ENCODE assay signal across 19 cellular contexts in genomic region chr4:120452006-120452405, GRCh38.
DNase-seq lines count a peak whose midpoint lies in the region; ATAC-seq, FAIRE-seq and TF ChIP-seq lines count a peak whose summit lies in the region.
"Had no signal": no experiment of that assay in that cellular context is flagged by ENCODE, and none has a peak within 500 bp of the region (broad histone marks: within the 10 kb centered on the region; RNA-seq: fewer than 3 reads in every experiment).

No MANE protein-coding gene starts in this region.

- TF ChIP-seq CTCF in AG10803 (conservative IDR thresholded peaks at IDR 0.05; ENCODE audit: low read length) (no peak), fibroblast of mammary gland (conservative IDR thresholded peaks at IDR 0.05; ENCODE audit: control insufficient read depth, insufficient read depth, low read depth, low read length) (no peak), osteoblast (IDR thresholded peaks at IDR 0.05; ENCODE audit: extremely low read depth, low read depth, low read length) (no peak), ascending aorta (IDR thresholded peaks at IDR 0.05) (no peak)

- H3K9ac ChIP-seq in adipocyte (ENCODE audit: low read length), result peak overlapping the region; percentile 62

- no peaks in the 10 kb centered on the region for H4K20me1 ChIP-seq in osteoblast (ENCODE audit: insufficient read depth, low read length)

- H2AFZ ChIP-seq in osteoblast (ENCODE audit: low read length), result no peak overlapping the region

- FAIRE-seq in urothelium cell line (lab: Jason Lieb, UNC), result no peak
- FAIRE-seq: GM12878 had no signal

- H3K36me3 ChIP-seq in adipocyte (ENCODE audit: control insufficient read depth, insufficient read depth, low read length, severe bottlenecking) (no peaks in the 10 kb centered on the region), osteoblast (ENCODE audit: insufficient read depth, low read length) (no peaks in the 10 kb centered on the region), ascending aorta (no peaks in the 10 kb centered on the region)
- H3K36me3 ChIP-seq: BE2C, HAP-1, Peyer's patch, SJCRH30 had no signal

- H3K9me3 ChIP-seq in adipocyte (ENCODE audit: control insufficient read depth, low read length), result no peaks in the 10 kb centered on the region
- H3K9me3 ChIP-seq in osteoblast (ENCODE audit: low read depth, low read length), result no peaks in the 10 kb centered on the region
- H3K9me3 ChIP-seq in ascending aorta, result no peaks in the 10 kb centered on the region
- H3K9me3 ChIP-seq: BE2C, HAP-1, Peyer's patch, SJCRH30 had no signal

- DNase-seq in AG10803 (ENCODE audit: low read depth) (peak; percentile 3), adipocyte (ENCODE audit: low read depth) (peak; percentile 62), fibroblast of mammary gland (ENCODE audit: low read depth) (peak; percentile 74), osteoblast (ENCODE audit: insufficient read length, low spot score, missing footprints) (no peak), ascending aorta (ENCODE audit: low spot score in 2 of 2) (no peak), urothelium cell line (ENCODE audit: low spot score) (no peak), activated gamma-delta T cell (lab: John Stamatoyannopoulos, UW) (no peak)
- DNase-seq: BE2C, DMS 273 treated with DMSO at 0.1 percent for 48 hours, DMS79 treated with DMSO at 0.1 percent for 48 hours, Karpas-422, NCI-H1417, NCI-H187, NCI-H526, Peyer's patch, SJCRH30 had no signal

- intact Hi-C loops in ascending aorta (cut with DNase I), result no loop called here

- no peaks in the 10 kb centered on the region for H3K79me2 ChIP-seq in osteoblast (ENCODE audit: insufficient read depth, low read length)

- no peak for ATAC-seq in HG02588 (IDR thresholded peaks at IDR 0.05; ENCODE audit: unreplicated experiment)
- ATAC-seq: GM12878 had no signal

- H3K27me3 ChIP-seq in adipocyte (replicated peaks; ENCODE audit: control insufficient read depth, insufficient read depth, low read length), result no peaks in the 10 kb centered on the region
- H3K27me3 ChIP-seq in osteoblast (ENCODE audit: insufficient read depth, low read length), result no peaks in the 10 kb centered on the region
- H3K27me3 ChIP-seq in ascending aorta, result no peaks in the 10 kb centered on the region
- H3K27me3 ChIP-seq: BE2C, Peyer's patch, SJCRH30 had no signal

- no peak overlapping the region for H3K27ac ChIP-seq in osteoblast (ENCODE audit: low read depth, low read length)
- no peak overlapping the region for H3K27ac ChIP-seq in ascending aorta
- H3K27ac ChIP-seq: Peyer's patch, SJCRH30 had no signal

- H3K4me1 ChIP-seq in adipocyte (ENCODE audit: control insufficient read depth, insufficient read depth, low read length) (peaks cover 30% of the 10 kb centered on the region), osteoblast (ENCODE audit: insufficient read depth, low read length) (peaks cover 30% of the 10 kb centered on the region), ascending aorta (no peaks in the 10 kb centered on the region)
- H3K4me1 ChIP-seq: BE2C, HAP-1, Peyer's patch had no signal

- no peak overlapping the region for H3K4me3 ChIP-seq in AG10803 (ENCODE audit: low read length)
- peak overlapping the region; percentile 15 for H3K4me3 ChIP-seq in adipocyte (ENCODE audit: low read length)
- H3K4me3 ChIP-seq in fibroblast of mammary gland (ENCODE audit: control insufficient read depth, low read depth, low read length), result no peak overlapping the region
- H3K4me3 ChIP-seq in osteoblast (ENCODE audit: insufficient read depth, low read length), result no peak overlapping the region
- no peak overlapping the region for H3K4me3 ChIP-seq in ascending aorta
- H3K4me3 ChIP-seq: GM12878, HAP-1, Peyer's patch, SJCRH30 had no signal

- peak overlapping the region; percentile 5 for H3K4me2 ChIP-seq in osteoblast (ENCODE audit: insufficient read depth, low read length)

Comparison
In these comparisons a context has a peak if more than half of its experiments do, and no peak if none do; other contexts are left out.
1. DNase-seq: peak in AG10803 (single experiment), adipocyte (single experiment) and fibroblast of mammary gland (single experiment); none in osteoblast (single experiment), ascending aorta (0 of 2), urothelium cell line (single experiment) and activated gamma-delta T cell (single experiment).